ENCODE assay signal across 13 cellular contexts in the genomic region with DNA sequence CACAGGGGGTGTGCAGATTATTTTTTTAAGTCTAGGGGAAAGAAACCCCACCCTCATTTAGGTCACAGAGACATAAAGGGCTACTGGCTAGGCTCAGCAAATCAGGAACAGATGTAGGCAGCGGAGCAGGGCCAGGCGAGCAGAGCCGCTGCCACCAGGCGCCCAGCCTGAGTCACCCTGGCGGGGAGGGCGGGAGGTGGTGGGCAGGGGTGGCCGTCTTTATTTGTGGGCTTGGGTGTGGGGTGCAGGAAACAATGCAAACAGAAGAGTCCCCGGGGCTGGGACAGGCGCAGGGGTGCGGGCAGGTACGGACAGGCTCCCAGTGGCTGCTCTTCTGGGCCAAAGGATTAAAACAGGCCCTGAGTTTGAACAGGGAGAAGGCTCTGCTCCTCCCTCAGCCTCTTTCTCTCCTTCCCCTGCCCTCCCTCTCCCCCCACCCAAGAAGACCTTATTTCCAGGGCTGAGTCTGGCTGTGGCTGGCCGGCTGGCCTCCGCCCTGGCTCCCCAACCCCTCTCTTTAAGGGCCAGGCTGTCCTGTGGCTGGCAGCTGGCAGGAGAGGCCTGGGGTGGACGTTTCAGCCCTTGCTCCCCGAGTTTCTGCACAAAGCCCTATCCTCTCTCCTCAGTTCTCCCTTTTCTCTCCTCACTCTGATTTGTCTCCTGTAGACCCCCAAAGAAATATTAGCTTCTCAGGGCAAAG.
DNase-seq lines count a peak whose midpoint lies in the region; ATAC-seq, FAIRE-seq and TF ChIP-seq lines count a peak whose summit lies in the region.
"Had no signal": no experiment of that assay in that cellular context is flagged by ENCODE, and none has a peak within 500 bp of the region (broad histone marks: within the 10 kb centered on the region; RNA-seq: fewer than 3 reads in every experiment).

No MANE protein-coding gene starts in this region.

- H4K20me1 ChIP-seq in HepG2 (ENCODE audit: insufficient read depth, low read length): no peaks in the 10 kb centered on the region

- no peak overlapping the region for H3K4me2 ChIP-seq in HepG2 (ENCODE audit: low read depth, low read length)
- H3K4me2 ChIP-seq: A549 had no signal

- H3K4me1 ChIP-seq in HepG2 (ENCODE audit: insufficient read depth, low read length) (no peaks in the 10 kb centered on the region), right lobe of liver (no peaks in the 10 kb centered on the region)
- H3K4me1 ChIP-seq: A549 had no signal

- H3K9me3 ChIP-seq in HepG2 (ENCODE audit: low read length) (no peaks in the 10 kb centered on the region), right lobe of liver (no peaks in the 10 kb centered on the region)
- H3K9me3 ChIP-seq: A549, thoracic aorta had no signal

- TF ChIP-seq EP300 in HepG2 (IDR thresholded peaks at IDR 0.05; ENCODE audit: low read depth in 2 of 2, low read length in 2 of 2): no peak
- no peak for TF ChIP-seq EP300 in HepG2 (CRISPR knock-in tag; IDR thresholded peaks at IDR 0.05; ENCODE audit: borderline replicate concordance)

- BruUV-seq in HepG2 (replicated peaks; lab: Mats Ljungman, UMichigan): no TSS peak

- H3K36me3 ChIP-seq in HepG2 (replicated peaks in 1 of 2; ENCODE audit: control insufficient read depth in 1 of 2, insufficient read depth in 2 of 2, low read length in 2 of 2) (no peaks in the 10 kb centered on the region), right lobe of liver (no peaks in the 10 kb centered on the region)
- H3K36me3 ChIP-seq: thoracic aorta had no signal

- in situ Hi-C loops in HepG2 (cut with HindIII; ENCODE audit: extremely low pct_ligation_motif_present, low pct_unique_long_range_greater_than_20kb): no loop called here

- peak; percentile 29; the same call in 1 of the 3 replicates for ATAC-seq in HepG2
- ATAC-seq in right lobe of liver: no peak
- ATAC-seq in GM19452 (IDR thresholded peaks at IDR 0.05; ENCODE audit: unreplicated experiment): no peak
- ATAC-seq: A549, T-cell had no signal

- 36% methylated on average over 11 of the region's 15 CpGs for WGBS in HepG2 (ENCODE audit: low lambda C conversion rate)
- WGBS in right lobe of liver (ENCODE audit: insufficient coverage, low coverage, low lambda C conversion rate, missing lambda C conversion rate): 65% methylated on average over 2 of the region's 15 CpGs

- intact Hi-C loops in HepG2 (cut with micrococcal nuclease; ENCODE audit: unreplicated experiment): no loop called here
- intact Hi-C loops in right lobe of liver (cut with DNase I): no loop called here
- intact Hi-C loops in posterior vena cava (cut with DNase I): no loop called here

- H3K27ac ChIP-seq in HepG2 (ENCODE audit: extremely low read length, insufficient read depth, low read length) (no peak overlapping the region), right lobe of liver (no peak overlapping the region)
- H3K27ac ChIP-seq: A549, thoracic aorta had no signal

- no peak for DNase-seq in HepG2 (ENCODE audit: low spot score)
- no peak for DNase-seq in right lobe of liver
- DNase-seq in fibroblast of gingiva (ENCODE audit: low read depth): peak; percentile 42
- DNase-seq in posterior vena cava (ENCODE audit: low spot score): peak; percentile 68
- no peak for DNase-seq in NOMO-1 (lab: John Stamatoyannopoulos, UW; ENCODE audit: unreplicated experiment in 2 of 2)
- DNase-seq in DMS 273 treated with DMSO at 0.1 percent for 48 hours (lab: John Stamatoyannopoulos, UW): no peak
- no peak for DNase-seq in GM19239 (ENCODE audit: insufficient read length, low spot score)
- DNase-seq: activated CD4-positive, alpha-beta T cell treated with anti-CD3 and anti-CD28 coated beads, Interleukin-2, amount 10 ng/mL, durations not matched to agents 7 days and 5 days; effector CD8-positive, alpha-beta T cell; T-cell had no signal

- no peak for FAIRE-seq in HepG2 (lab: Jason Lieb, UNC)
- no peak for FAIRE-seq in GM19239 (lab: Jason Lieb, UNC)
- FAIRE-seq: A549 had no signal

- H2AFZ ChIP-seq in HepG2 (ENCODE audit: low read length): no peak overlapping the region

- no peak for TF ChIP-seq RAD21 in HepG2 (CRISPR knock-in tag; IDR thresholded peaks at IDR 0.05)

- H3K4me3 ChIP-seq in HepG2 (replicated peaks in 1 of 3; ENCODE audit: insufficient read depth in 1 of 3, low read depth in 2 of 3, low read length in 3 of 3) (no peak overlapping the region), right lobe of liver (no peak overlapping the region)
- H3K4me3 ChIP-seq: A549, thoracic aorta had no signal

- no peak overlapping the region for H3K9ac ChIP-seq in HepG2 (ENCODE audit: insufficient read depth, low read depth, low read length)

- no peak for TF ChIP-seq CTCF in HepG2 (CRISPR knock-in tag; IDR thresholded peaks at IDR 0.05)
- TF ChIP-seq CTCF in right lobe of liver (IDR thresholded peaks at IDR 0.05): no peak

- TF ChIP-seq POLR2A in HepG2 (IDR thresholded peaks at IDR 0.05; ENCODE audit: insufficient read depth in 1 of 2, low read depth in 2 of 2, low read length in 2 of 2) (no peak), right lobe of liver (IDR thresholded peaks at IDR 0.05) (no peak)

- CTCF ChIA-PET in HepG2 (lab: Yijun Ruan, JAX; ENCODE audit: low intra/inter-chr PET ratio, low total read pairs): no interaction called here

- POLR2A ChIA-PET in HepG2 (lab: Yijun Ruan, JAX): no interaction called here

- H3K27me3 ChIP-seq in HepG2 (ENCODE audit: control insufficient read depth in 1 of 2, insufficient read depth in 2 of 2, low read length in 2 of 2) (peaks cover 4 to 32% of the 10 kb centered on the region in 2 experiments; a peak in 3 of 5 replicates), right lobe of liver (no peaks in the 10 kb centered on the region)

- no peaks in the 10 kb centered on the region for H3K79me2 ChIP-seq in HepG2 (ENCODE audit: insufficient read depth, low read length)

TF ChIP-seq in HepG2, 621 proteins besides CTCF, POLR2A, EP300 and RAD21:
- TF ChIP-seq, protein P1, sequence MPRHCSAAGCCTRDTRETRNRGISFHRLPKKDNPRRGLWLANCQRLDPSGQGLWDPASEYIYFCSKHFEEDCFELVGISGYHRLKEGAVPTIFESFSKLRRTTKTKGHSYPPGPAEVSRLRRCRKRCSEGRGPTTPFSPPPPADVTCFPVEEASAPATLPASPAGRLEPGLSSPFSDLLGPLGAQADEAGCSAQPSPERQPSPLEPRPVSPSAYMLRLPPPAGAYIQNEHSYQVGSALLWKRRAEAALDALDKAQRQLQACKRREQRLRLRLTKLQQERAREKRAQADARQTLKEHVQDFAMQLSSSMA (CRISPR knock-in tag; IDR thresholded peaks at IDR 0.05): no peak
- TF ChIP-seq, protein P2, sequence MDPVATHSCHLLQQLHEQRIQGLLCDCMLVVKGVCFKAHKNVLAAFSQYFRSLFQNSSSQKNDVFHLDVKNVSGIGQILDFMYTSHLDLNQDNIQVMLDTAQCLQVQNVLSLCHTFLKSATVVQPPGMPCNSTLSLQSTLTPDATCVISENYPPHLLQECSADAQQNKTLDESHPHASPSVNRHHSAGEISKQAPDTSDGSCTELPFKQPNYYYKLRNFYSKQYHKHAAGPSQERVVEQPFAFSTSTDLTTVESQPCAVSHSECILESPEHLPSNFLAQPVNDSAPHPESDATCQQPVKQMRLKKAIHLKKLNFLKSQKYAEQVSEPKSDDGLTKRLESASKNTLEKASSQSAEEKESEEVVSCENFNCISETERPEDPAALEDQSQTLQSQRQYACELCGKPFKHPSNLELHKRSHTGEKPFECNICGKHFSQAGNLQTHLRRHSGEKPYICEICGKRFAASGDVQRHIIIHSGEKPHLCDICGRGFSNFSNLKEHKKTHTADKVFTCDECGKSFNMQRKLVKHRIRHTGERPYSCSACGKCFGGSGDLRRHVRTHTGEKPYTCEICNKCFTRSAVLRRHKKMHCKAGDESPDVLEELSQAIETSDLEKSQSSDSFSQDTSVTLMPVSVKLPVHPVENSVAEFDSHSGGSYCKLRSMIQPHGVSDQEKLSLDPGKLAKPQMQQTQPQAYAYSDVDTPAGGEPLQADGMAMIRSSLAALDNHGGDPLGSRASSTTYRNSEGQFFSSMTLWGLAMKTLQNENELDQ (CRISPR knock-in tag; IDR thresholded peaks at IDR 0.05; ENCODE audit: borderline replicate concordance): no peak
- TF ChIP-seq, protein P3, sequence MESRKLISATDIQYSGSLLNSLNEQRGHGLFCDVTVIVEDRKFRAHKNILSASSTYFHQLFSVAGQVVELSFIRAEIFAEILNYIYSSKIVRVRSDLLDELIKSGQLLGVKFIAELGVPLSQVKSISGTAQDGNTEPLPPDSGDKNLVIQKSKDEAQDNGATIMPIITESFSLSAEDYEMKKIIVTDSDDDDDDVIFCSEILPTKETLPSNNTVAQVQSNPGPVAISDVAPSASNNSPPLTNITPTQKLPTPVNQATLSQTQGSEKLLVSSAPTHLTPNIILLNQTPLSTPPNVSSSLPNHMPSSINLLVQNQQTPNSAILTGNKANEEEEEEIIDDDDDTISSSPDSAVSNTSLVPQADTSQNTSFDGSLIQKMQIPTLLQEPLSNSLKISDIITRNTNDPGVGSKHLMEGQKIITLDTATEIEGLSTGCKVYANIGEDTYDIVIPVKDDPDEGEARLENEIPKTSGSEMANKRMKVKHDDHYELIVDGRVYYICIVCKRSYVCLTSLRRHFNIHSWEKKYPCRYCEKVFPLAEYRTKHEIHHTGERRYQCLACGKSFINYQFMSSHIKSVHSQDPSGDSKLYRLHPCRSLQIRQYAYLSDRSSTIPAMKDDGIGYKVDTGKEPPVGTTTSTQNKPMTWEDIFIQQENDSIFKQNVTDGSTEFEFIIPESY (CRISPR knock-in tag; IDR thresholded peaks at IDR 0.05): no peak
- TF ChIP-seq SALL2 (CRISPR knock-in tag; IDR thresholded peaks at IDR 0.05) (no peak), NFYB (CRISPR knock-in tag; IDR thresholded peaks at IDR 0.05) (no peak), ZBTB3 (CRISPR knock-in tag; IDR thresholded peaks at IDR 0.05; ENCODE audit: borderline replicate concordance, low read depth) (no peak), ZNF44 (CRISPR knock-in tag; IDR thresholded peaks at IDR 0.05) (no peak)

Comparison
In these comparisons a context has a peak if more than half of its experiments do, and no peak if none do; other contexts are left out.
1. DNase-seq: peak in fibroblast of gingiva (single experiment) and posterior vena cava (single experiment); none in HepG2 (single experiment), right lobe of liver (0 of 3), NOMO-1 (0 of 2), DMS 273 treated with DMSO at 0.1 percent for 48 hours (single experiment) and GM19239 (single experiment).